Comparison of ENCODE assay signal across 21 cellular contexts in genomic region chr5:34690898-34691297, GRCh38. TPM values are rescaled to one million over a fixed set of nuclear protein-coding genes. Genes with fewer than 3 reads are reported as not detected.
DNase-seq lines count a peak whose midpoint lies in the region; ATAC-seq and TF ChIP-seq lines count a peak whose summit lies in the region.
"Had no signal": no experiment of that assay in that cellular context is flagged by ENCODE, and none has a peak within 500 bp of the region (broad histone marks: within the 10 kb centered on the region; RNA-seq: fewer than 3 reads in every experiment).

No MANE protein-coding gene starts in this region.

- no peak for TF ChIP-seq RAD21 in SK-N-SH (IDR thresholded peaks at IDR 0.05; ENCODE audit: low read length)

- POLR2A ChIA-PET in SK-N-SH (lab: Yijun Ruan, JAX): no interaction called here

- H3K4me1 ChIP-seq in SK-N-SH (ENCODE audit: control insufficient read depth in 1 of 2, insufficient read depth in 2 of 2, low read depth in 1 of 2, low read length in 1 of 2) (peaks cover 0 to 36% of the 10 kb centered on the region in 2 experiments; a peak in 3 of 4 replicates), endodermal cell (ENCODE audit: control insufficient read depth, insufficient read depth, low read length) (peaks cover 10% of the 10 kb centered on the region)

- DNase-seq in SK-N-SH (no peak), endodermal cell (peak; percentile 10), osteocyte (ENCODE audit: extremely low spot score, unreplicated experiment) (no peak), GM13976 (ENCODE audit: low spot score) (no peak), DMS53 treated with DMSO at 0.1 percent for 48 hours (lab: John Stamatoyannopoulos, UW; ENCODE audit: unreplicated experiment) (no peak)
- DNase-seq: COR-L47, DMS 273 treated with DMSO at 0.1 percent for 48 hours, Karpas-422, NCI-H1048, NCI-H1436, NCI-H1930, NCI-H524 treated with DMSO at 0.1 percent for 48 hours had no signal

- H3K4me2 ChIP-seq in SK-N-SH: no peak overlapping the region

- H3K9me3 Mint-ChIP-seq in endodermal cell: peaks cover 2% of the 10 kb centered on the region
- H3K9me3 Mint-ChIP-seq in osteocyte (ENCODE audit: unreplicated experiment): no peaks in the 10 kb centered on the region
- H3K9me3 Mint-ChIP-seq: IgD-negative memory B cell had no signal

- no peak for TF ChIP-seq EP300 in SK-N-SH (IDR thresholded peaks at IDR 0.05; ENCODE audit: borderline replicate concordance in 1 of 2, low read depth in 1 of 2, low read length in 1 of 2)

- TF ChIP-seq CTCF in SK-N-SH (IDR thresholded peaks at IDR 0.05) (no peak), endodermal cell (conservative IDR thresholded peaks at IDR 0.05) (no peak), osteocyte (IDR thresholded peaks at IDR 0.05) (no peak), GM13976 (IDR thresholded peaks at IDR 0.05; ENCODE audit: borderline replicate concordance, control extremely low read depth, extremely low read depth, insufficient read depth, missing control alignments) (no peak)

- peaks cover 39% of the 10 kb centered on the region for H3K36me3 Mint-ChIP-seq in endodermal cell (ENCODE audit: low read depth)
- peaks cover 29% of the 10 kb centered on the region for H3K36me3 Mint-ChIP-seq in osteocyte (ENCODE audit: unreplicated experiment)
- H3K36me3 Mint-ChIP-seq: IgD-negative memory B cell had no signal

- H3K4me1 Mint-ChIP-seq in endodermal cell (peaks cover 25% of the 10 kb centered on the region), osteocyte (ENCODE audit: unreplicated experiment) (peaks cover 58% of the 10 kb centered on the region)

- in situ Hi-C loops in GM13976 (cut with MboI; ENCODE audit: low sequenced_read_pairs, unreplicated experiment): no loop called here

- no peak overlapping the region for H3K4me3 ChIP-seq in SK-N-SH (ENCODE audit: low read depth in 2 of 2, low read length in 1 of 2)
- H3K4me3 ChIP-seq in endodermal cell (ENCODE audit: low read length): no peak overlapping the region
- H3K4me3 ChIP-seq: MG63, SJSA1 had no signal

- H2AFZ ChIP-seq in SK-N-SH (ENCODE audit: low read depth): no peak overlapping the region

- H3K27me3 Mint-ChIP-seq in endodermal cell (ENCODE audit: insufficient read depth) (no peaks in the 10 kb centered on the region), osteocyte (ENCODE audit: unreplicated experiment) (no peaks in the 10 kb centered on the region)
- H3K27me3 Mint-ChIP-seq: IgD-negative memory B cell had no signal

- H4K20me1 ChIP-seq in SK-N-SH (ENCODE audit: insufficient read depth): peaks cover 1% of the 10 kb centered on the region; the same call in 1 of the 2 replicates

- ATAC-seq in SK-N-SH treated with all-trans-retinoic acid at 6 μM for 48 hours (no peak), GM21390 (IDR thresholded peaks at IDR 0.05; ENCODE audit: unreplicated experiment) (no peak), GM19452 (IDR thresholded peaks at IDR 0.05; ENCODE audit: unreplicated experiment) (no peak)
- ATAC-seq: Panc1 had no signal

- H3K9ac ChIP-seq in SK-N-SH (no peak overlapping the region), endodermal cell (ENCODE audit: extremely low read depth, low read length, poor library complexity, severe bottlenecking) (no peak overlapping the region)

- H3K36me3 ChIP-seq in SK-N-SH (replicated peaks in 1 of 2; ENCODE audit: control insufficient read depth in 1 of 2, insufficient read depth in 2 of 2, low read length in 1 of 2) (peaks cover 14 to 35% of the 10 kb centered on the region in 2 experiments), endodermal cell (ENCODE audit: control insufficient read depth, insufficient read depth, low read length) (peaks cover 57% of the 10 kb centered on the region)

- H3K27me3 ChIP-seq in SK-N-SH (ENCODE audit: insufficient read depth) (no peaks in the 10 kb centered on the region), endodermal cell (ENCODE audit: control insufficient read depth, insufficient read depth, low read length, poor library complexity, severe bottlenecking) (no peaks in the 10 kb centered on the region)
- H3K27me3 ChIP-seq: MG63, SJSA1 had no signal

- H3K9me3 ChIP-seq in SK-N-SH (no peaks in the 10 kb centered on the region), endodermal cell (ENCODE audit: control insufficient read depth, low read length) (peaks cover 5% of the 10 kb centered on the region)
- H3K9me3 ChIP-seq: MG63, SJSA1 had no signal

- H3K27ac ChIP-seq in SK-N-SH (ENCODE audit: low read depth in 2 of 2, low read length in 1 of 2) (peak overlapping the region in 1 of 2 experiments; percentile 84; a peak in 2 of 4 replicates), endodermal cell (ENCODE audit: low read depth, low read length) (no peak overlapping the region)
- H3K27ac ChIP-seq: 22Rv1, SJSA1 had no signal

- H3K27ac Mint-ChIP-seq in endodermal cell (peak overlapping the region; percentile 27), osteocyte (ENCODE audit: unreplicated experiment) (peak overlapping the region; percentile 43)
- H3K27ac Mint-ChIP-seq: B cell, IgD-negative memory B cell had no signal

- CTCF ChIA-PET in SK-N-SH (lab: Yijun Ruan, JAX): interaction anchor here (0.6 kb wide), 1 partner anchor 56 kb away, joined by 4 read pairs; no protein-coding TSS in a partner anchor

- peaks cover 35% of the 10 kb centered on the region for H3F3A ChIP-seq in SK-N-SH (replicated peaks; ENCODE audit: insufficient read depth)

- H3K9me2 ChIP-seq in SK-N-SH: no peaks in the 10 kb centered on the region

- peaks cover 93% of the 10 kb centered on the region for H3K79me2 ChIP-seq in SK-N-SH (ENCODE audit: insufficient read depth)

- H3K4me3 Mint-ChIP-seq in endodermal cell (no peak overlapping the region), osteocyte (ENCODE audit: unreplicated experiment) (no peak overlapping the region)
- H3K4me3 Mint-ChIP-seq: B cell, IgD-negative memory B cell had no signal

- WGBS in SK-N-SH (ENCODE audit: low lambda C conversion rate): 72% methylated on average over 2 of the region's 2 CpGs
- 100% methylated on average over 1 to 2 of the region's 2 CpGs for WGBS in endodermal cell (ENCODE audit: insufficient coverage in 1 of 2, insufficient read length in 1 of 2), 2 experiments

TF ChIP-seq in SK-N-SH treated with all-trans-retinoic acid at 6 μM for 48 hours, 23 proteins besides CTCF, POLR2A, EP300 and RAD21:
- TF ChIP-seq ZFP3 (CRISPR knock-in tag; IDR thresholded peaks at IDR 0.05) (peak; percentile 79), ZFP30 (CRISPR knock-in tag; IDR thresholded peaks at IDR 0.05) (no peak)

TF ChIP-seq in SK-N-SH, 30 proteins besides CTCF, POLR2A, EP300 and RAD21:
- no peak for TF ChIP-seq NFIC (IDR thresholded peaks at IDR 0.05; ENCODE audit: borderline replicate concordance)
- no peak for TF ChIP-seq EZH2phosphoT487 (IDR thresholded peaks at IDR 0.05; ENCODE audit: borderline replicate concordance, low read depth)
- no peak for TF ChIP-seq TEAD4 (IDR thresholded peaks at IDR 0.05; ENCODE audit: borderline replicate concordance, insufficient read depth)
- no peak for TF ChIP-seq SMC3 (IDR thresholded peaks at IDR 0.05; ENCODE audit: low read depth, low read length)
- no peak for TF ChIP-seq YY1 (IDR thresholded peaks at IDR 0.05; ENCODE audit: low read depth)
- TF ChIP-seq ZBTB33 (IDR thresholded peaks at IDR 0.05; ENCODE audit: borderline replicate concordance, low read depth): no peak
- TF ChIP-seq USF2 (IDR thresholded peaks at IDR 0.05; ENCODE audit: borderline replicate concordance, low read depth, low read length): no peak
- TF ChIP-seq CHD2 (IDR thresholded peaks at IDR 0.05; ENCODE audit: low read length, partially characterized antibody): no peak
TF ChIP-seq in SK-N-SH: peak in this region for 0.

RNA-seq across cellular contexts. Expression of gene RAI14, which starts 34.8 kb away (rescaled TPM):
- polyA plus RNA-seq in SK-N-SH (2012; rRNA removed): 53.2 and 59.5 TPM in 2 replicates
- polyA plus RNA-seq in SK-N-SH (2012; cell fraction: cytosol; rRNA removed): 59.7 and 67.7 TPM in 2 replicates
- polyA plus RNA-seq in SK-N-SH (2012; cell fraction: nucleus; rRNA removed): 61.9 and 72.1 TPM in 2 replicates
- total RNA-seq in endodermal cell (10 to 100 TPM; 66.6 to 87.5 TPM), osteocyte (130 and 138 TPM in 2 replicates)
- 68.8 TPM for polyA plus RNA-seq in endodermal cell (2013, experiment 1 of 2)
- polyA plus RNA-seq in endodermal cell (2013, experiment 2 of 2): 63.3 TPM
